26 cellular contexts compared by ENCODE assay signal in genomic region chr11:62580959-62581715, GRCh38.
"Had no signal": no experiment of that assay in that cellular context is flagged by ENCODE, and none has a peak within 500 bp of the region (broad histone marks: within the 10 kb centered on the region; RNA-seq: fewer than 3 reads in every experiment).

No MANE protein-coding gene starts in this region.

- ATAC-seq: activated CD8-positive, alpha-beta T cell treated with anti-CD3 and anti-CD28 coated beads, Interleukin-2, amount 10 ng/mL, durations not matched to agents 7 days and 5 days; left colon; lower lobe of right lung; naive thymus-derived CD8-positive, alpha-beta T cell; pancreas; SK-N-SH treated with all-trans-retinoic acid at 6 μM for 48 hours; stimulated activated naive CD8-positive, alpha-beta T cell treated with anti-CD3 and anti-CD28 coated beads, Interleukin-15, Interleukin-2, amounts not matched to agents 100 U/mL and 50 U/mL, for 24 hours; T-cell had no signal

- H3K27me3 Mint-ChIP-seq: activated CD4-positive, alpha-beta T cell treated with anti-CD3 and anti-CD28 coated beads, Interleukin-2, amount 10 ng/mL, durations not matched to agents 7 days and 5 days; central memory CD8-positive, alpha-beta T cell; naive thymus-derived CD8-positive, alpha-beta T cell; T-cell had no signal

- H3K27me3 ChIP-seq: brain microvascular endothelial cell, esophagus muscularis mucosa, hepatocyte, pancreas, transverse colon, vagina had no signal

- H3K9me3 ChIP-seq: esophagus muscularis mucosa, lower lobe of right lung, pancreas, transverse colon, vagina had no signal

- H3K4me1 Mint-ChIP-seq: central memory CD8-positive, alpha-beta T cell had no signal

- H3K9me3 Mint-ChIP-seq: activated CD4-positive, alpha-beta T cell treated with anti-CD3 and anti-CD28 coated beads, Interleukin-2, amount 10 ng/mL, durations not matched to agents 7 days and 5 days; central memory CD8-positive, alpha-beta T cell; naive thymus-derived CD8-positive, alpha-beta T cell; T-cell had no signal

- DNase-seq: activated CD4-positive, alpha-beta T cell treated with anti-CD3 and anti-CD28 coated beads, Interleukin-2, amount 10 ng/mL, durations not matched to agents 7 days and 5 days; activated CD4-positive, CD25-positive, alpha-beta regulatory T cell; activated CD8-positive, alpha-beta T cell treated with anti-CD3 and anti-CD28 coated beads, Interleukin-2, amount 10 ng/mL, durations not matched to agents 7 days and 5 days; activated effector memory CD4-positive, alpha-beta T cell treated with Interleukin-2 at 50 U/mL for 16 hours; activated T-cell treated with anti-CD3 and anti-CD28 coated beads, Interleukin-2, amount 50 U/mL, for 48 hours; anterior cingulate cortex; brain microvascular endothelial cell; cortex of kidney; left colon; lower lobe of right lung; naive thymus-derived CD8-positive, alpha-beta T cell; pancreas; retina; stimulated activated CD4-positive, alpha-beta T cell treated with anti-CD3 and anti-CD28 coated beads, Interleukin-12 subunit alpha, Interleukin-12 subunit beta, amount 100 ng/mL, for 4 hours; stimulated activated CD4-positive, alpha-beta T cell treated with anti-CD3 and anti-CD28 coated beads, Interleukin-1b, Interleukin-23, amount 100 ng/mL, for 48 hours; stimulated activated CD8-positive, alpha-beta memory T cell treated with anti-CD3 and anti-CD28 coated beads, Interleukin-4, amount 100 ng/mL, for 48 hours; stimulated activated naive CD8-positive, alpha-beta T cell treated with anti-CD3 and anti-CD28 coated beads, Interleukin-15, Interleukin-2, amounts not matched to agents 100 U/mL and 50 U/mL, for 24 hours; substantia nigra; T-cell; T1000; transverse colon had no signal

- H3K4me1 ChIP-seq: pancreas had no signal

- H3K4me3 ChIP-seq: esophagus muscularis mucosa, hepatocyte, lower lobe of right lung, pancreas, transverse colon, vagina had no signal

- H3K4me3 Mint-ChIP-seq: activated CD4-positive, alpha-beta T cell treated with anti-CD3 and anti-CD28 coated beads, Interleukin-2, amount 10 ng/mL, durations not matched to agents 7 days and 5 days; activated CD8-positive, alpha-beta T cell treated with anti-CD3 and anti-CD28 coated beads, Interleukin-2, amount 10 ng/mL, durations not matched to agents 7 days and 5 days; central memory CD8-positive, alpha-beta T cell; naive thymus-derived CD8-positive, alpha-beta T cell; T-cell had no signal

- H3K27ac ChIP-seq: brain microvascular endothelial cell, esophagus muscularis mucosa, hepatocyte, lower lobe of right lung, pancreas, transverse colon, vagina had no signal

- H3K27ac Mint-ChIP-seq: activated CD4-positive, alpha-beta T cell treated with anti-CD3 and anti-CD28 coated beads, Interleukin-2, amount 10 ng/mL, durations not matched to agents 7 days and 5 days; activated CD8-positive, alpha-beta T cell treated with anti-CD3 and anti-CD28 coated beads, Interleukin-2, amount 10 ng/mL, durations not matched to agents 7 days and 5 days; T-cell had no signal
